25 cellular contexts compared by ENCODE assay signal in genomic region chr12:9745191-9745590, GRCh38. TPM values are rescaled to one million over a fixed set of nuclear protein-coding genes. Genes with fewer than 3 reads are reported as not detected.
DNase-seq lines count a peak whose midpoint lies in the region; ATAC-seq and TF ChIP-seq lines count a peak whose summit lies in the region.
"Had no signal": no experiment of that assay in that cellular context is flagged by ENCODE, and none has a peak within 500 bp of the region (broad histone marks: within the 10 kb centered on the region; RNA-seq: fewer than 3 reads in every experiment).

No MANE protein-coding gene starts in this region.

- H3K27ac ChIP-seq in OCI-LY7 (ENCODE audit: low read depth, low read length, poor library complexity, severe bottlenecking) (peak overlapping the region; percentile 5), trophoblast cell (ENCODE audit: low read depth, low read length) (peak overlapping the region; percentile 17)
- H3K27ac ChIP-seq: lower lobe of right lung, parathyroid adenoma, sigmoid colon, suprapubic skin had no signal

- CTCF ChIA-PET in OCI-LY7 (lab: Charles Lee; ENCODE audit: unreplicated experiment), result interaction anchor here (1.1 kb wide), 1 partner anchor 23 kb away, joined by 4 read pairs; no protein-coding TSS in a partner anchor

- no peak overlapping the region for H4K91ac ChIP-seq in trophoblast cell (ENCODE audit: low read depth, low read length)

- BruUV-seq in OCI-LY7 (replicated peaks; lab: Mats Ljungman, UMichigan), result no TSS peak

- H3K4me1 ChIP-seq in OCI-LY7 (ENCODE audit: insufficient read depth, low read length, poor library complexity, severe bottlenecking) (peaks cover 78% of the 10 kb centered on the region), trophoblast cell (ENCODE audit: control insufficient read depth in 1 of 2, insufficient read depth in 2 of 2, low read length in 2 of 2) (peaks cover 3 to 4% of the 10 kb centered on the region in 2 experiments)
- H3K4me1 ChIP-seq: BE2C, parathyroid adenoma, suprapubic skin had no signal

- no peaks in the 10 kb centered on the region for H3K79me1 ChIP-seq in trophoblast cell (ENCODE audit: low read length)

- no peaks in the 10 kb centered on the region for H3K36me3 ChIP-seq in OCI-LY7 (ENCODE audit: insufficient read depth, low read length)
- H3K36me3 ChIP-seq in kidney epithelial cell (ENCODE audit: control insufficient read depth, insufficient read depth, low read length), result no peaks in the 10 kb centered on the region
- no peaks in the 10 kb centered on the region for H3K36me3 ChIP-seq in trophoblast cell (ENCODE audit: control insufficient read depth in 1 of 2, insufficient read depth in 2 of 2, low read length in 2 of 2)
- H3K36me3 ChIP-seq: BE2C, lower lobe of right lung, sigmoid colon, suprapubic skin had no signal

- H2BK5ac ChIP-seq in trophoblast cell (ENCODE audit: low read depth, low read length, poor library complexity), result no peak overlapping the region

- POLR2A ChIA-PET in OCI-LY7 (lab: Charles Lee), result interaction anchor here (0.6 to 1.8 kb wide), 5 partner anchors 13 to 63 kb away, joined by 3 to 6 read pairs (median 3); partner anchors contain the start of gene CD69

- H3K9me3 ChIP-seq in OCI-LY7 (ENCODE audit: low read length), result no peaks in the 10 kb centered on the region
- no peaks in the 10 kb centered on the region for H3K9me3 ChIP-seq in trophoblast cell (ENCODE audit: insufficient read depth, low read depth, low read length)
- H3K9me3 ChIP-seq: BE2C, lower lobe of right lung, sigmoid colon, suprapubic skin had no signal

- peak overlapping the region; percentile 18 for H3K4me2 ChIP-seq in OCI-LY7 (ENCODE audit: low read length)
- no peak overlapping the region for H3K4me2 ChIP-seq in trophoblast cell (ENCODE audit: low read length)

- H2AFZ ChIP-seq in OCI-LY7 (ENCODE audit: low read length) (peak overlapping the region; percentile 74; the same call in 1 of the 2 replicates), trophoblast cell (ENCODE audit: insufficient read depth, low read length, poor library complexity) (no peak overlapping the region)
- H2AFZ ChIP-seq: parathyroid adenoma had no signal

- no peak overlapping the region for H4K12ac ChIP-seq in trophoblast cell (ENCODE audit: low read depth, low read length)

- no peak overlapping the region for H3K18ac ChIP-seq in trophoblast cell (ENCODE audit: low read length)

- ATAC-seq in left cardiac atrium, result no peak
- ATAC-seq: activated CD8-positive, alpha-beta memory T cell treated with anti-CD3 and anti-CD28 coated beads, Interleukin-2, amount 10 ng/mL, durations not matched to agents 7 days and 5 days; lower lobe of right lung had no signal

- H3K9me2 ChIP-seq in OCI-LY7 (ENCODE audit: insufficient read depth, low read length), result no peaks in the 10 kb centered on the region

- no peak overlapping the region for H3K9ac ChIP-seq in trophoblast cell (ENCODE audit: low read length)
- H3K9ac ChIP-seq: parathyroid adenoma had no signal

- H3K23ac ChIP-seq in trophoblast cell (ENCODE audit: low read length), result no peak overlapping the region

- H3K14ac ChIP-seq in trophoblast cell (ENCODE audit: low read length), result no peak overlapping the region

- H3K27me3 ChIP-seq in kidney epithelial cell (ENCODE audit: control insufficient read depth, insufficient read depth, low read length), result no peaks in the 10 kb centered on the region
- no peaks in the 10 kb centered on the region for H3K27me3 ChIP-seq in trophoblast cell (ENCODE audit: insufficient read depth, low read length)
- H3K27me3 ChIP-seq: sigmoid colon, suprapubic skin had no signal

- no peak overlapping the region for H3K4me3 ChIP-seq in OCI-LY7 (ENCODE audit: low read depth, low read length, poor library complexity, severe bottlenecking)
- no peak overlapping the region for H3K4me3 ChIP-seq in kidney epithelial cell (ENCODE audit: low read depth, low read length)
- no peak overlapping the region for H3K4me3 ChIP-seq in trophoblast cell (ENCODE audit: low read depth, low read length)
- H3K4me3 ChIP-seq: lower lobe of right lung, sigmoid colon, suprapubic skin had no signal

- intact Hi-C loops in OCI-LY7 (cut with micrococcal nuclease; ENCODE audit: unreplicated experiment) (loop anchor here (5.0 to 10.0 kb wide), 2 partner anchors 413 to 810 kb away; no protein-coding TSS in a partner anchor), left cardiac atrium (cut with DNase I) (no loop called here)

- no peak overlapping the region for H3K4ac ChIP-seq in trophoblast cell (ENCODE audit: low read depth, low read length)

- no peaks in the 10 kb centered on the region for H4K20me1 ChIP-seq in OCI-LY7 (ENCODE audit: insufficient read depth, low read length)

- H4K8ac ChIP-seq in trophoblast cell (ENCODE audit: low read depth, low read length), result no peak overlapping the region

- H2AK5ac ChIP-seq in trophoblast cell (ENCODE audit: low read length), result no peak overlapping the region

- TF ChIP-seq CTCF in OCI-LY7 (conservative IDR thresholded peaks at IDR 0.05; ENCODE audit: low read length) (no peak), kidney epithelial cell (IDR thresholded peaks at IDR 0.05; ENCODE audit: insufficient read depth, low read length, poor library complexity, severe bottlenecking) (no peak)

- H3K79me2 ChIP-seq in OCI-LY7 (ENCODE audit: insufficient read depth, low read depth, low read length) (no peaks in the 10 kb centered on the region), trophoblast cell (ENCODE audit: control insufficient read depth, insufficient read depth, low read length, poor library complexity) (no peaks in the 10 kb centered on the region)
- H3K79me2 ChIP-seq: parathyroid adenoma had no signal

- H2BK120ac ChIP-seq in trophoblast cell (ENCODE audit: insufficient read depth, low read length, poor library complexity), result no peak overlapping the region

- no peak overlapping the region for H2BK12ac ChIP-seq in trophoblast cell (ENCODE audit: low read length)

- no CpG with 5 or more reads among the region's 3 CpGs for WGBS in trophoblast cell (ENCODE audit: extremely low coverage, insufficient coverage, insufficient read length)

- DNase-seq in NCI-H748 (lab: John Stamatoyannopoulos, UW; ENCODE audit: unreplicated experiment) (peak; percentile 1), NCI-H748 treated with DMSO at 0.1 percent for 48 hours (lab: John Stamatoyannopoulos, UW) (no peak), OCI-LY7 (ENCODE audit: low spot score) (no peak), kidney epithelial cell (ENCODE audit: low read depth) (peak; percentile 69), trophoblast cell (no peak), SHP77 treated with DMSO at 0.1 percent for 48 hours (lab: John Stamatoyannopoulos, UW) (no peak), left cardiac atrium (no peak), GDM1 (lab: John Stamatoyannopoulos, UW) (no peak)
- DNase-seq: activated CD4-positive, alpha-beta T cell treated with anti-CD3 and anti-CD28 coated beads for 48 hours; activated CD8-positive, alpha-beta memory T cell treated with anti-CD3 and anti-CD28 coated beads, Interleukin-2, amount 10 ng/mL, durations not matched to agents 7 days and 5 days; BE2C; endodermal cell; IMR-90; lower lobe of right lung; MM.1S; NCI-H187 treated with DMSO at 0.1 percent for 48 hours; NCI-H446 treated with DMSO at 0.1 percent for 48 hours; Right ventricle myocardium superior; sigmoid colon had no signal

RNA-seq across cellular contexts. Expression of gene CLECL1, which starts 12.3 kb away (rescaled TPM):
- total RNA-seq in OCI-LY7 (2014; rRNA removed; shearing (Covaris generic)), result 68.4 and 73.3 TPM in 2 replicates
- total RNA-seq in OCI-LY7 (2022) (106 and 114 TPM in 2 replicates), kidney epithelial cell (not detected in 2 replicates), left cardiac atrium (1 to 10 TPM in 1 of 2 donors, not detected in 1; 1.2 TPM)
- polyA plus RNA-seq in trophoblast cell (2013), result not detected in 2 replicates
- total RNA-seq: A172, endodermal cell, fibroblast of lung, glomerular endothelial cell, IMR-90, myocyte, Right ventricle myocardium superior, sigmoid colon, suprapubic skin had no signal
- polyA plus RNA-seq: fibroblast of lung, IMR-90 had no signal

RNA-seq across cellular contexts. Expression of gene CD69, which starts 15.5 kb away (rescaled TPM):
- total RNA-seq in OCI-LY7 (2014; rRNA removed; shearing (Covaris generic)), result 12.3 and 13.7 TPM in 2 replicates
- total RNA-seq in OCI-LY7 (2022), result 9.7 and 10.3 TPM in 2 replicates
- 3.7 and 4.2 TPM in 2 replicates for total RNA-seq in kidney epithelial cell
- 0.22 and 0.27 TPM in 2 replicates for polyA plus RNA-seq in trophoblast cell (2013)
- total RNA-seq in left cardiac atrium, result 1 to 10 TPM; 1.7 to 2.9 TPM
- total RNA-seq: A172, endodermal cell, fibroblast of lung, IMR-90, myocyte had no signal
- polyA plus RNA-seq: fibroblast of lung, IMR-90 had no signal

Comparison
In these comparisons a context has a peak if more than half of its experiments do, and no peak if none do; other contexts are left out.
1. DNase-seq: peak in NCI-H748 (single experiment) and kidney epithelial cell (single experiment); none in NCI-H748 treated with DMSO at 0.1 percent for 48 hours (single experiment), OCI-LY7 (single experiment), trophoblast cell (0 of 2), SHP77 treated with DMSO at 0.1 percent for 48 hours (single experiment), left cardiac atrium (single experiment) and GDM1 (single experiment).
2. RNA of gene CLECL1, which starts 12.3 kb away (total RNA-seq): 68.4 to 114 TPM in OCI-LY7; 1.2 TPM in left cardiac atrium and not detected in kidney epithelial cell; every median in the first group is over 10 times any median in the second.